ENCODE assay signal across 7 cellular contexts in genomic region chr6:33787336-33787953, GRCh38. TPM values are rescaled to one million over a fixed set of nuclear protein-coding genes. Genes with fewer than 3 reads are reported as not detected.
DNase-seq lines count a peak whose midpoint lies in the region; ATAC-seq and TF ChIP-seq lines count a peak whose summit lies in the region.

No MANE protein-coding gene starts in this region.

- no peak for TF ChIP-seq POLR2A in spleen (IDR thresholded peaks at IDR 0.05)

- WGBS in spleen, 5 donors = 34 to 69% (median 55%) methylated on average over 7 of the region's 7 CpGs

- H3K27ac ChIP-seq in VCaP = peak overlapping the region; percentile 99
- H3K27ac ChIP-seq in spleen = peak overlapping the region; percentile 90 to 100 (median 99)

- no peak for DNase-seq in HAP-1 (ENCODE audit: low spot score in 2 of 2)
- peak; percentile 45 to 66 for DNase-seq in foreskin fibroblast
- DNase-seq in spleen = no peak
- no peak for DNase-seq in LoVo (ENCODE audit: low spot score)
- DNase-seq in GM20000 (ENCODE audit: low spot score) = no peak

- H3K9me3 ChIP-seq in HAP-1 (no peaks in the 10 kb centered on the region), spleen (no peaks in the 10 kb centered on the region)

- TF ChIP-seq CTCF in VCaP (conservative IDR thresholded peaks at IDR 0.05) = no peak
- TF ChIP-seq CTCF in foreskin fibroblast (IDR thresholded peaks at IDR 0.05; ENCODE audit: low read depth, low read length) = no peak
- TF ChIP-seq CTCF in spleen (IDR thresholded peaks at IDR 0.05 in 8 of 11, conservative IDR thresholded peaks at IDR 0.05 in 3 of 11) = no peak
- TF ChIP-seq CTCF in GM20000 (IDR thresholded peaks at IDR 0.05; ENCODE audit: extremely low read depth, missing control alignments) = no peak

- intact Hi-C loops in spleen (cut with DNase I; ENCODE audit: low total_unique reads) = no loop called here

- no peaks in the 10 kb centered on the region for H3K27me3 ChIP-seq in HAP-1 (ENCODE audit: low read depth)
- H3K27me3 ChIP-seq in spleen (replicated peaks in 1 of 7) = no peaks in the 10 kb centered on the region

- H3K36me3 ChIP-seq in HAP-1 (replicated peaks) (peaks cover 28% of the 10 kb centered on the region), spleen (peaks cover 3 to 48% (median 23%) of the 10 kb centered on the region in 6 donors)

- in situ Hi-C loops in HAP-1 (cut with MboI; ENCODE audit: low sequenced_read_pairs) = no loop called here

- H3K4me1 ChIP-seq in HAP-1 (peaks cover 40% of the 10 kb centered on the region), spleen (peaks cover 39 to 57% (median 47%) of the 10 kb centered on the region in 6 donors)

- ATAC-seq in HG02642 (IDR thresholded peaks at IDR 0.05; ENCODE audit: poor library complexity, unreplicated experiment) = no peak

- H3K4me3 ChIP-seq in HAP-1 (peak overlapping the region; percentile 45), foreskin fibroblast (ENCODE audit: low read depth in 1 of 2, low read length in 2 of 2) (peak overlapping the region; percentile 56 to 71), spleen (peak overlapping the region; percentile 65 to 98 (median 92))

RNA-seq across cellular contexts. Expression of gene LEMD2, which starts 1.5 kb away (rescaled TPM):
- 10 to 100 TPM; 59.3 to 97.6 (median 71.6) TPM for total RNA-seq in spleen
- polyA plus RNA-seq in spleen = 10 to 100 TPM; 38.6 to 60.8 (median 50.6) TPM

RNA-seq across cellular contexts. Expression of gene MLN, which starts 16.4 kb away (rescaled TPM):
- not detected for total RNA-seq in spleen
- not detected for polyA plus RNA-seq in spleen

RNA-seq across cellular contexts. Expression of gene IP6K3, which starts 40.7 kb away (rescaled TPM):
- total RNA-seq in spleen = 1 to 10 TPM in 6 of 7 donors, under 1 TPM in 1; 0.70 to 5.8 (median 2.7) TPM
- polyA plus RNA-seq in spleen = under 1 TPM; 0.30 to 0.64 (median 0.36) TPM

Comparison
In these comparisons a context has a peak if more than half of its experiments do, and no peak if none do; other contexts are left out.
1. DNase-seq: peak in foreskin fibroblast (2 of 2); none in HAP-1 (0 of 2), spleen (single experiment), LoVo (single experiment) and GM20000 (single experiment).
2. Peak in every context shown above with its lines, with median percentiles within 50 percentile points of each other: H3K4me3 ChIP-seq.